Comparison of ENCODE assay signal across 8 cellular contexts in genomic region chr12:92136021-92136735, GRCh38. TPM values are rescaled to one million over a fixed set of nuclear protein-coding genes. Genes with fewer than 3 reads are reported as not detected.
DNase-seq lines count a peak whose midpoint lies in the region; FAIRE-seq and TF ChIP-seq lines count a peak whose summit lies in the region.

No MANE protein-coding gene starts in this region.

- H3K27ac Mint-ChIP-seq in astrocyte (ENCODE audit: unreplicated experiment) = peak overlapping the region; percentile 89

- H3K9ac ChIP-seq in astrocyte (ENCODE audit: low read length) (no peak overlapping the region), mucosa of rectum (ENCODE audit: low read depth in 1 of 2, low read length in 2 of 2) (no peak overlapping the region)

- peaks cover 99% of the 10 kb centered on the region for H3K79me2 ChIP-seq in astrocyte (ENCODE audit: insufficient read depth, low read length)

- H3K27me3 ChIP-seq in astrocyte (ENCODE audit: insufficient read depth, low read length) (no peaks in the 10 kb centered on the region), mucosa of rectum (ENCODE audit: control insufficient read depth in 2 of 2, insufficient read depth in 2 of 2, low read length in 2 of 2) (no peaks in the 10 kb centered on the region), tibial artery (no peaks in the 10 kb centered on the region)

- no peak overlapping the region for H2AFZ ChIP-seq in astrocyte (ENCODE audit: low read depth, low read length)

- peak overlapping the region; percentile 87 for H3K4me2 ChIP-seq in astrocyte (ENCODE audit: low read length)

- H3K36me3 ChIP-seq in astrocyte (ENCODE audit: insufficient read depth, low read length) (no peaks in the 10 kb centered on the region), mucosa of rectum (ENCODE audit: control insufficient read depth in 2 of 2, insufficient read depth in 2 of 2, low read length in 2 of 2) (peaks cover 0 to 3% of the 10 kb centered on the region in 2 donors), tibial artery (peaks cover 0 to 7% (median 0%) of the 10 kb centered on the region in 3 donors)

- no peak overlapping the region for H3K4me3 Mint-ChIP-seq in astrocyte (ENCODE audit: unreplicated experiment)

- H3K27ac ChIP-seq in C4-2B (peak overlapping the region; percentile 36; the same call in 1 of the 2 replicates), astrocyte (ENCODE audit: low read depth, low read length) (peak overlapping the region; percentile 79), mucosa of rectum (ENCODE audit: low read depth in 2 of 2, low read length in 2 of 2) (peak overlapping the region; percentile 6 to 18), tibial artery (peak overlapping the region in 1 of 2 donors; percentile 18)

- H3K4me3 ChIP-seq in LNCaP clone FGC (ENCODE audit: low read depth, low read length) = no peak overlapping the region
- no peak overlapping the region for H3K4me3 ChIP-seq in astrocyte (ENCODE audit: insufficient read depth, low read depth, low read length)
- H3K4me3 ChIP-seq in mucosa of rectum (ENCODE audit: low read length in 2 of 2) = peak overlapping the region; percentile 9 to 39
- no peak overlapping the region for H3K4me3 ChIP-seq in tibial artery

- H3K4me1 ChIP-seq in astrocyte (ENCODE audit: insufficient read depth, low read length) (peaks cover 43% of the 10 kb centered on the region), mucosa of rectum (ENCODE audit: control insufficient read depth in 2 of 2, insufficient read depth in 2 of 2, low read length in 2 of 2) (peaks cover 23 to 39% of the 10 kb centered on the region in 2 donors), tibial artery (peaks cover 0 to 88% (median 44%) of the 10 kb centered on the region in 4 donors)

- DNase-seq in LNCaP clone FGC (ENCODE audit: low read depth) = peak; percentile 79
- DNase-seq in astrocyte (ENCODE audit: low read depth) = no peak
- DNase-seq in NCI-H187 (lab: John Stamatoyannopoulos, UW) = no peak
- no peak for DNase-seq in tibial artery
- no peak for DNase-seq in NCI-H1092 (lab: John Stamatoyannopoulos, UW)
- DNase-seq in superior temporal gyrus (ENCODE audit: extremely low spot score) = no peak

- H3K9me3 Mint-ChIP-seq in astrocyte (ENCODE audit: unreplicated experiment) = no peaks in the 10 kb centered on the region

- peaks cover under 1% of the 10 kb centered on the region for H3K36me3 Mint-ChIP-seq in astrocyte (ENCODE audit: low read depth, unreplicated experiment)

- no peak for TF ChIP-seq CTCF in C4-2B (conservative IDR thresholded peaks at IDR 0.05)
- no peak for TF ChIP-seq CTCF in LNCaP clone FGC (IDR thresholded peaks at IDR 0.05; ENCODE audit: control insufficient read depth, extremely low read depth, insufficient read depth)
- no peak for TF ChIP-seq CTCF in astrocyte (IDR thresholded peaks at IDR 0.05; ENCODE audit: insufficient read depth, low read depth, low read length)
- TF ChIP-seq CTCF in tibial artery (IDR thresholded peaks at IDR 0.05) = no peak

- intact Hi-C loops in tibial artery (cut with DNase I; ENCODE audit: low total_unique reads) = no loop called here

- H3K27me3 Mint-ChIP-seq in astrocyte (ENCODE audit: low read depth, unreplicated experiment) = no peaks in the 10 kb centered on the region

- H3K4me1 Mint-ChIP-seq in astrocyte (ENCODE audit: low read depth, unreplicated experiment) = peaks cover 51% of the 10 kb centered on the region

- H4K20me1 ChIP-seq in astrocyte (ENCODE audit: insufficient read depth, low read length) = peaks cover 33% of the 10 kb centered on the region

- no peaks in the 10 kb centered on the region for H3K9me3 ChIP-seq in astrocyte (ENCODE audit: insufficient read depth, low read depth, low read length)
- no peaks in the 10 kb centered on the region for H3K9me3 ChIP-seq in mucosa of rectum (ENCODE audit: control insufficient read depth in 2 of 2, low read length in 2 of 2)
- no peaks in the 10 kb centered on the region for H3K9me3 ChIP-seq in tibial artery

- no peak for FAIRE-seq in astrocyte (lab: Jason Lieb, UNC)

RNA-seq across cellular contexts. Expression of gene BTG1, which starts 9.5 kb away (rescaled TPM):
- 56.5 and 63.7 TPM in 2 replicates for total RNA-seq in astrocyte

Comparison
In these comparisons a context has a peak if more than half of its experiments do, and no peak if none do; other contexts are left out.
1. H3K4me3 ChIP-seq: peak in mucosa of rectum (2 of 2); none in LNCaP clone FGC (single experiment), astrocyte (single experiment) and tibial artery (0 of 2).